ENCODE assay signal across 8 cellular contexts in genomic region chr3:65751123-65751700, GRCh38.
DNase-seq lines count a peak whose midpoint lies in the region; ATAC-seq lines count a peak whose summit lies in the region.

No MANE protein-coding gene starts in this region.

- H3K9me3 Mint-ChIP-seq in activated CD8-positive, alpha-beta memory T cell treated with anti-CD3 and anti-CD28 coated beads, Interleukin-2, amount 10 ng/mL, durations not matched to agents 7 days and 5 days (ENCODE audit: low read depth), result no peaks in the 10 kb centered on the region

- no peaks in the 10 kb centered on the region for H3K36me3 Mint-ChIP-seq in activated CD8-positive, alpha-beta memory T cell treated with anti-CD3 and anti-CD28 coated beads, Interleukin-2, amount 10 ng/mL, durations not matched to agents 7 days and 5 days

- peak; percentile 2 for DNase-seq in NCI-H2196 (lab: John Stamatoyannopoulos, UW; ENCODE audit: unreplicated experiment)
- no peak for DNase-seq in NCI-H2196 treated with DMSO at 0.1 percent for 48 hours (lab: John Stamatoyannopoulos, UW; ENCODE audit: unreplicated experiment)
- peak; percentile 35 for DNase-seq in amniotic stem cell (lab: John Stamatoyannopoulos, UW)
- peak; percentile 71 to 74 for DNase-seq in hippocampal formation (lab: John Stamatoyannopoulos, UW)
- DNase-seq in stimulated activated CD8-positive, alpha-beta memory T cell treated with anti-CD3 and anti-CD28 coated beads, Interleukin-4, amount 100 ng/mL, for 48 hours, result peak; percentile 32
- DNase-seq in activated CD8-positive, alpha-beta memory T cell treated with anti-CD3 and anti-CD28 coated beads, Interleukin-2, amount 10 ng/mL, durations not matched to agents 7 days and 5 days, result no peak

- no peaks in the 10 kb centered on the region for H3K4me1 Mint-ChIP-seq in activated CD8-positive, alpha-beta memory T cell treated with anti-CD3 and anti-CD28 coated beads, Interleukin-2, amount 10 ng/mL, durations not matched to agents 7 days and 5 days

- H3K27me3 Mint-ChIP-seq in activated CD8-positive, alpha-beta memory T cell treated with anti-CD3 and anti-CD28 coated beads, Interleukin-2, amount 10 ng/mL, durations not matched to agents 7 days and 5 days, result no peaks in the 10 kb centered on the region

- H3K27ac Mint-ChIP-seq in activated CD8-positive, alpha-beta memory T cell treated with anti-CD3 and anti-CD28 coated beads, Interleukin-2, amount 10 ng/mL, durations not matched to agents 7 days and 5 days, result no peak overlapping the region

- no peak overlapping the region for H3K4me3 Mint-ChIP-seq in activated CD8-positive, alpha-beta memory T cell treated with anti-CD3 and anti-CD28 coated beads, Interleukin-2, amount 10 ng/mL, durations not matched to agents 7 days and 5 days

- CTCF ChIA-PET in activated CD8-positive, alpha-beta memory T cell treated with anti-CD3 and anti-CD28 coated beads, Interleukin-2, amount 10 ng/mL, durations not matched to agents 7 days and 5 days (lab: Charles Lee), result no interaction called here

- ATAC-seq in HG03442 (IDR thresholded peaks at IDR 0.05; ENCODE audit: unreplicated experiment) (peak; percentile 50), GM18517 (IDR thresholded peaks at IDR 0.05; ENCODE audit: unreplicated experiment) (no peak)
- ATAC-seq in activated CD8-positive, alpha-beta memory T cell treated with anti-CD3 and anti-CD28 coated beads, Interleukin-2, amount 10 ng/mL, durations not matched to agents 7 days and 5 days, result no peak

Comparison
In these comparisons a context has a peak if more than half of its experiments do, and no peak if none do; other contexts are left out.
1. DNase-seq: peak in NCI-H2196 (single experiment), amniotic stem cell (single experiment), hippocampal formation (2 of 2) and stimulated activated CD8-positive, alpha-beta memory T cell treated with anti-CD3 and anti-CD28 coated beads, Interleukin-4, amount 100 ng/mL, for 48 hours (single experiment); none in NCI-H2196 treated with DMSO at 0.1 percent for 48 hours (single experiment) and activated CD8-positive, alpha-beta memory T cell treated with anti-CD3 and anti-CD28 coated beads, Interleukin-2, amount 10 ng/mL, durations not matched to agents 7 days and 5 days (single experiment).